In genomic region chr5:108685448-108686216, GRCh38 we compare ENCODE assay signal across 1 cellular context.
TF ChIP-seq lines count a peak whose summit lies in the region.

No MANE protein-coding gene starts in this region.

TF ChIP-seq in WTC11, 78 proteins besides CTCF, POLR2A, EP300 and RAD21:
- TF ChIP-seq ZNF281 (CRISPR knock-in tag; IDR thresholded peaks at IDR 0.05): peak; percentile 83
- peak; percentile 91 for TF ChIP-seq FOXK1 (CRISPR knock-in tag; IDR thresholded peaks at IDR 0.05)
- peak; percentile 20; the same call in 1 of the 2 replicates for TF ChIP-seq ETV6 (CRISPR knock-in tag; IDR thresholded peaks at IDR 0.05)
- peak; percentile 52; the same call in 1 of the 2 replicates for TF ChIP-seq PRRX2 (CRISPR knock-in tag; IDR thresholded peaks at IDR 0.05)
- TF ChIP-seq CREB1 (CRISPR knock-in tag; IDR thresholded peaks at IDR 0.05): 0 out of 2 replicates have a peak, but pooled peaks have one; percentile 18
- 0 out of 2 replicates have a peak, but pooled peaks have one; percentile 9 for TF ChIP-seq KAT7 (CRISPR knock-in tag; IDR thresholded peaks at IDR 0.05; ENCODE audit: borderline replicate concordance)
